Comparison of ENCODE assay signal across 10 cellular contexts in the genomic region with DNA sequence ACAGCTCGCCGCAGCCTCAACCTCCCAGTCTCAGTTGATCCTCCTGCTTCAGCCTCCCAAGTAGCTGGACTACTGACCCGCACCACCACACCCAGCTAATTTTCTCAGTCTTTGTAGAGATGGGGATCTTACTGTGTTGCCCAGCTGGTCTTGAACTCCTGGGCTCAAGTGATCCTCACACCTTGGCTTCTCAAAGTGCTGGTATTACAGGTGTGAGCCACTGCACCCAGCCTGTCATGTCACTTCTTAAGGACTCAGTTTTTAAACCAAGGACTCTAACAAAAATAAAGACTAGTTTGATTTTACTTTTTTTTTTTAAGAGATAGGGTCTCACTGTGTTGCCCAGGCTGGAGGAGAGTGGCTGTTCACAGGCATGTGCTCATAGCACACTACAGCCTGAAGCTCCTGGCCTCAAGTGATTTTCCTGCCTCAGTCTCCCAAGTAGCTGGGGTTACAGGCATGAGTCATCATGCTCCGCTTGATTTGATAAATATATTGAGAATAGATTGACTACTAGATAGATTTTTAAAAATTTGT.
"Had no signal": no experiment of that assay in that cellular context is flagged by ENCODE, and none has a peak within 500 bp of the region (broad histone marks: within the 10 kb centered on the region; RNA-seq: fewer than 3 reads in every experiment).

No MANE protein-coding gene starts in this region.

- DNase-seq: GM23248, GOT3, H7, IMR-90, Karpas-422, KBM-7 had no signal

- H3K27ac ChIP-seq: GM23248, HL-60, KMS-11 had no signal

- H3K9me3 ChIP-seq: HAP-1 had no signal

- ATAC-seq: HCT116 had no signal

- H3K4me3 ChIP-seq: GM23248, HAP-1 had no signal

- H3K4me2 ChIP-seq: KMS-11 had no signal

- H3K4me1 ChIP-seq: HAP-1 had no signal
